Comparison of ENCODE assay signal across 1 cellular context in the genomic region with DNA sequence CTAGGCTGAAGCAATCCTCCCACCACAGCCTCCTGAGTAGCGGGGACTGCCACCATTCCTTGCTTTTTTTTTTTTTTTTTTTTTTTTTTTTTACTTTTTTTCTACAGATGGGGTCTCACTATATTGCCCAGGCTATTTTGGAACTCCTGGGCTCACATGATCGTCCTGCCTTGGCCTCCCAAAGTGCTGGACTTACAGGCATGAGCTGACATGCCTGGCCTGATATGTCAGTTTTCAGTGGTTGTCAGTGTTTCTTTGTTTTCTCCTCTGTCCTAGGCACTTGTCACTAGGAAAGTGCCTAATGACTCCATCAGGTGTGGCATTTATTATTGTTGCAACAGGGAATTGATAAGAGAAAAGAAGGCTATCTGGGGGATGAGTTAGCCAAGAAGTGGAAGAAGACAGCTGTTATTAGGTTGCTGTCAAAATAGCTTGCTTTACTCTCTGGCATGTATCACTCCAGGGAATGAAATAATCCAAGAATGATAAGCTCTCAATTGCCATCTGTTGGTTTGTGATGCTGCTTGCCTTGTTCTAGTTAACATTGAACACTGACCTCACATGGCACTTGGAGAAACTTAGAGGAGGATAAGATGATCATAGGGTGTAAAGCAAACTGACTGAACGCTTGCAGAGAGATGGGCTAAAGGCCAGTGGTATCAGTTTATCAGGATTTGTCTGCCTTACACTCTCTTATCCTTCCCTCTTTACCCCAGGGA.
TF ChIP-seq lines count a peak whose summit lies in the region.

No MANE protein-coding gene starts in this region.

TF ChIP-seq in SK-N-SH treated with all-trans-retinoic acid at 6 μM for 48 hours, 23 proteins besides CTCF, POLR2A, EP300 and RAD21 (continued from another document):
- no peak for TF ChIP-seq CSRNP3 (CRISPR knock-in tag; IDR thresholded peaks at IDR 0.05)
- TF ChIP-seq, protein P1, sequence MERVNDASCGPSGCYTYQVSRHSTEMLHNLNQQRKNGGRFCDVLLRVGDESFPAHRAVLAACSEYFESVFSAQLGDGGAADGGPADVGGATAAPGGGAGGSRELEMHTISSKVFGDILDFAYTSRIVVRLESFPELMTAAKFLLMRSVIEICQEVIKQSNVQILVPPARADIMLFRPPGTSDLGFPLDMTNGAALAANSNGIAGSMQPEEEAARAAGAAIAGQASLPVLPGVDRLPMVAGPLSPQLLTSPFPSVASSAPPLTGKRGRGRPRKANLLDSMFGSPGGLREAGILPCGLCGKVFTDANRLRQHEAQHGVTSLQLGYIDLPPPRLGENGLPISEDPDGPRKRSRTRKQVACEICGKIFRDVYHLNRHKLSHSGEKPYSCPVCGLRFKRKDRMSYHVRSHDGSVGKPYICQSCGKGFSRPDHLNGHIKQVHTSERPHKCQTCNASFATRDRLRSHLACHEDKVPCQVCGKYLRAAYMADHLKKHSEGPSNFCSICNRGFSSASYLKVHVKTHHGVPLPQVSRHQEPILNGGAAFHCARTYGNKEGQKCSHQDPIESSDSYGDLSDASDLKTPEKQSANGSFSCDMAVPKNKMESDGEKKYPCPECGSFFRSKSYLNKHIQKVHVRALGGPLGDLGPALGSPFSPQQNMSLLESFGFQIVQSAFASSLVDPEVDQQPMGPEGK (CRISPR knock-in tag; IDR thresholded peaks at IDR 0.05; ENCODE audit: borderline replicate concordance) = no peak
